In the genomic region with DNA sequence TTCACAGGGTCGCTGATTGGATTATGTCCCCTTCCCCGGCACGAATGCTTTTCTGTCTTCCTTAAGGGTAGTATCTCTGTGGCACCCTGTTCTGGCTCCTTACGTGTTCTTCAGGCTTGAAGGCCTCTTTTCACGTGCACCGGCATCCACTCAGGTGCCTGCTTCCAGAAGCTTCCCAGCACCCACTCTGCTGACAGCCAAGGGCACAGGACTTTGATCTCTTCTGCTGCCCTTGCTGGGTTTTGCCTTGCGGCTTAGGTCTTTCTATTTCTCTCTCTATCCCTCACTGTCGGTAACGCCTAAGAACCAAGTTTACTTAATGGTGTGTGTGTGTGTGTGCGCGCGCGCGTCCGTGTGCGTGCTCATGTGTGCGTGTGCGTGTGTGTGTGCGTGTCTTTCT, we compare ENCODE assay signal across 21 cellular contexts. TPM values are rescaled to one million over a fixed set of nuclear protein-coding genes. Genes with fewer than 3 reads are reported as not detected.
"Had no signal": no experiment of that assay in that cellular context is flagged by ENCODE, and none has a peak within 500 bp of the region (broad histone marks: within the 10 kb centered on the region; RNA-seq: fewer than 3 reads in every experiment).

No MANE protein-coding gene starts in this region.

RNA-seq across cellular contexts. Expression of a gene that starts 14.7 kb away (rescaled TPM):
- total RNA-seq: heart left ventricle; kidney; left colon; left ventricle myocardium inferior; lower leg skin; lung; mesothelial cell of epicardium; myocyte; naive thymus-derived CD8-positive, alpha-beta T cell; occipital lobe; ovary; progenitor cell of endocrine pancreas; right cardiac atrium; skeletal muscle tissue; smooth muscle cell; subcutaneous adipose tissue; suprapubic skin; thoracic aorta; urinary bladder; vagina had no signal
- polyA plus RNA-seq: heart left ventricle; immature natural killer cell; lung; naive thymus-derived CD8-positive, alpha-beta T cell; ovary; right cardiac atrium; smooth muscle cell; urinary bladder had no signal
